In the genomic region with DNA sequence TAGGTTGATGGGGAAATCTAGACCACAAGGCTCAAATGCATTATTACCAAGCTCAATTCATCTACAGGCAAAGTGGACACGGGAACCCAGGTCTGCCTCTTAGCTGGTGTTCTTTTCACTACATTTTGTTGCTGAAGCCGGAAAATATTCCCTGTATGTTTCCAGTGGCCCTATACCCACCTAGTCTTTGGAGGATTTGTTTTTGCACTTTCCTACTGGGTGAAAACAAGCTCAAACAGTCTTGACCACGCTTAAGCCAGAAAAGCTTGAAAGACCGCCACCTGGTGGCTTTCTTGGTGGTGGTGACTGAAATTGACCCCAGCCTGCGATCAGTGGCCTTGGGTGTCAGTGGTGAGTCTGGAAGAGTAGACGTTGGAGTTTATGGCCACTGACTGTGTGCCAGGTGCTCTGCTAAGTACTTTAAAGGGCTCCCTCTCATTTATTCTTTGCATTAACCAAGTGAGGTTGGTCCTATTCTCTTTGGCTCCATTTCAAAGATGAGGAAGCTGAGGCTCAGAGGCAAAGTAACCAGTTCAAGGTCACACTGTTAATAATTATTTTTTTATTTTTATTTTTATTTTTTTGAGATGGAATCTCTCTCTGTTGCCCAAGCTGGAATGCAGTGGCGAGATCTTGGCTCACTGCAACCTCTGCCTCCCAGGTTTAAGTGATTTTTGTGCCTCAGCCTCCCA, we compare ENCODE assay signal across 2 cellular contexts.
TF ChIP-seq lines count a peak whose summit lies in the region.

No MANE protein-coding gene starts in this region.

TF ChIP-seq in WTC11, 78 proteins besides CTCF, POLR2A, EP300 and RAD21:
- no peak for TF ChIP-seq ZNF671 (CRISPR knock-in tag; IDR thresholded peaks at IDR 0.05)
- TF ChIP-seq, protein P1, sequence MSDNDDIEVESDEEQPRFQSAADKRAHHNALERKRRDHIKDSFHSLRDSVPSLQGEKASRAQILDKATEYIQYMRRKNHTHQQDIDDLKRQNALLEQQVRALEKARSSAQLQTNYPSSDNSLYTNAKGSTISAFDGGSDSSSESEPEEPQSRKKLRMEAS (CRISPR knock-in tag; IDR thresholded peaks at IDR 0.05): no peak
- TF ChIP-seq, protein P2, sequence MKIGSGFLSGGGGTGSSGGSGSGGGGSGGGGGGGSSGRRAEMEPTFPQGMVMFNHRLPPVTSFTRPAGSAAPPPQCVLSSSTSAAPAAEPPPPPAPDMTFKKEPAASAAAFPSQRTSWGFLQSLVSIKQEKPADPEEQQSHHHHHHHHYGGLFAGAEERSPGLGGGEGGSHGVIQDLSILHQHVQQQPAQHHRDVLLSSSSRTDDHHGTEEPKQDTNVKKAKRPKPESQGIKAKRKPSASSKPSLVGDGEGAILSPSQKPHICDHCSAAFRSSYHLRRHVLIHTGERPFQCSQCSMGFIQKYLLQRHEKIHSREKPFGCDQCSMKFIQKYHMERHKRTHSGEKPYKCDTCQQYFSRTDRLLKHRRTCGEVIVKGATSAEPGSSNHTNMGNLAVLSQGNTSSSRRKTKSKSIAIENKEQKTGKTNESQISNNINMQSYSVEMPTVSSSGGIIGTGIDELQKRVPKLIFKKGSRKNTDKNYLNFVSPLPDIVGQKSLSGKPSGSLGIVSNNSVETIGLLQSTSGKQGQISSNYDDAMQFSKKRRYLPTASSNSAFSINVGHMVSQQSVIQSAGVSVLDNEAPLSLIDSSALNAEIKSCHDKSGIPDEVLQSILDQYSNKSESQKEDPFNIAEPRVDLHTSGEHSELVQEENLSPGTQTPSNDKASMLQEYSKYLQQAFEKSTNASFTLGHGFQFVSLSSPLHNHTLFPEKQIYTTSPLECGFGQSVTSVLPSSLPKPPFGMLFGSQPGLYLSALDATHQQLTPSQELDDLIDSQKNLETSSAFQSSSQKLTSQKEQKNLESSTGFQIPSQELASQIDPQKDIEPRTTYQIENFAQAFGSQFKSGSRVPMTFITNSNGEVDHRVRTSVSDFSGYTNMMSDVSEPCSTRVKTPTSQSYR (CRISPR knock-in tag; IDR thresholded peaks at IDR 0.05): no peak

TF ChIP-seq in H1, 55 proteins besides CTCF, POLR2A, EP300 and RAD21:
- TF ChIP-seq, protein P3, sequence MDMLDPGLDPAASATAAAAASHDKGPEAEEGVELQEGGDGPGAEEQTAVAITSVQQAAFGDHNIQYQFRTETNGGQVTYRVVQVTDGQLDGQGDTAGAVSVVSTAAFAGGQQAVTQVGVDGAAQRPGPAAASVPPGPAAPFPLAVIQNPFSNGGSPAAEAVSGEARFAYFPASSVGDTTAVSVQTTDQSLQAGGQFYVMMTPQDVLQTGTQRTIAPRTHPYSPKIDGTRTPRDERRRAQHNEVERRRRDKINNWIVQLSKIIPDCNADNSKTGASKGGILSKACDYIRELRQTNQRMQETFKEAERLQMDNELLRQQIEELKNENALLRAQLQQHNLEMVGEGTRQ (IDR thresholded peaks at IDR 0.05; ENCODE audit: low read length): no peak
- peak; percentile 32; the same call in 1 of the 2 replicates for TF ChIP-seq GABPA (IDR thresholded peaks at IDR 0.05; ENCODE audit: borderline replicate concordance, insufficient read depth, low read length)
- TF ChIP-seq BCL11A (IDR thresholded peaks at IDR 0.05; ENCODE audit: low read depth in 2 of 2, low read length in 2 of 2): peak in 1 of 2 experiments; percentile 7
- no peak for TF ChIP-seq CHD7 (IDR thresholded peaks at IDR 0.05; ENCODE audit: insufficient replicate concordance, low read length)
- TF ChIP-seq RBBP5 (IDR thresholded peaks at IDR 0.05; ENCODE audit: borderline replicate concordance, low read depth, low read length): no peak
- TF ChIP-seq CTBP2 (IDR thresholded peaks at IDR 0.05; ENCODE audit: borderline replicate concordance, insufficient read depth, insufficient read length, low read length): no peak
- 0 out of 2 replicates have a peak, but pooled peaks have one; percentile 27 for TF ChIP-seq CREB1 (IDR thresholded peaks at IDR 0.05)
- TF ChIP-seq CHD2 (IDR thresholded peaks at IDR 0.05; ENCODE audit: low read length): no peak
